8 cellular contexts compared by ENCODE assay signal in the genomic region with DNA sequence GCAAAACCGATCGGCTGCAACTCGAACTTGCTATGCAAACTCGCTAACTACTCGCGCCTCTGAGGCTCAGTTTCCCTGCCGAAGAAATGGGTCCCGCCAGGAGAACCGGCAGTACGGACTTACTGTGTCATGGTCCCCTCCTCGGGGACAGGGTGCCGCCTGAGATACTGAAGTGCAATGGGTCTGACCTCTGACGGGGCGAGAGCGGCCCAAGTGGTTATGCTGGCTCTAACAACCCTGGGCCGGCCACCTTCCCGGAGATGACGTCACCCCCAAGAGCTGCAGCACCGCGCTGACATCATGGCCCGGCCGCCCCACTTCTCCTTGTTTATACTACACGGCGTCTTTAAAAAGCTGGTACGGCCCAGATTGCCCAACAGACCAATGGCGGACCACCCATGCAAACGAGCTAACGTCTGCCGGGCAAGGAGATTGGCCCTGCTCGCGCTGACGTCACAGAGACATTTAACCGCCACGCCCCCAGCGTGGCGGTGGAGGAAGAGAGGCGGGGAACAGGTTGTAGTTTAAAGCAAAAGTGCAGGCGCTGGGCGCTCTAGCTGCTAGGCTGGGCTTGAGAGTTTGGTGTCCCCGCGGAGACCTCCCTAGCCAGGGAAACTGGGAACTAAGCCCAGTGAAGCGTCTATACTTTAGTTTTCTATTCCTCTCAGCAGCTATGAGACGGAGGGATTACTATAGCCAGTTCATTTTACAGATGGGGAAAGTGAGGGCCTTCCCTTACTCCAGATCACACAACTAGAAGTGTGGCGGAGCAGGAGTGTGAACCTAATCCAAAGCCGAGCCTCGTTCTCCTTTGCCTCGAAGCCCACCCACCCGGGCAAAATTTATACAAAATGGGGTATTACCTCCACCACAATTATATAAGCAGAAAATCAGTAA. TPM values are rescaled to one million over a fixed set of nuclear protein-coding genes. Genes with fewer than 3 reads are reported as not detected.
DNase-seq lines count a peak whose midpoint lies in the region; ATAC-seq and TF ChIP-seq lines count a peak whose summit lies in the region.

No MANE protein-coding gene starts in this region.

- no peaks in the 10 kb centered on the region for H3K27me3 Mint-ChIP-seq in natural killer cell treated with Interleukin-12 subunit alpha and Interleukin-12 subunit beta and Interleukin-15 and Interleukin-18, amount 100 ng/mL, for 72 hours

- H3K27ac Mint-ChIP-seq in natural killer cell treated with Interleukin-12 subunit alpha and Interleukin-12 subunit beta and Interleukin-15 and Interleukin-18, amount 100 ng/mL, for 72 hours, result peak overlapping the region; percentile 95 to 99

- DNase-seq in ELF-1 (ENCODE audit: low read depth, low spot score) (peak; percentile 100), HAP-1 (ENCODE audit: low spot score in 2 of 2) (peak; percentile 98 to 99), MG63 (peak; percentile 100), SHP77 (lab: John Stamatoyannopoulos, UW) (peak; percentile 97 to 98), activated gamma-delta T cell (lab: John Stamatoyannopoulos, UW) (peak; percentile 88), fibroblast of the aortic adventitia (ENCODE audit: low read depth) (peak; percentile 100)
- DNase-seq in natural killer cell treated with Interleukin-12 subunit alpha and Interleukin-12 subunit beta and Interleukin-15 and Interleukin-18, amount 100 ng/mL, for 72 hours (ENCODE audit: low spot score), result peak; percentile 98
- peak; percentile 95 for DNase-seq in stimulated activated naive CD8-positive, alpha-beta T cell treated with anti-CD3 and anti-CD28 coated beads, Interleukin-15, Interleukin-2, amounts not matched to agents 100 U/mL and 50 U/mL, for 24 hours

- peaks cover 67 to 73% of the 10 kb centered on the region in 2 donors for H3K4me1 Mint-ChIP-seq in natural killer cell treated with Interleukin-12 subunit alpha and Interleukin-12 subunit beta and Interleukin-15 and Interleukin-18, amount 100 ng/mL, for 72 hours (ENCODE audit: low read depth in 2 of 2)

- ATAC-seq in natural killer cell treated with Interleukin-12 subunit alpha and Interleukin-12 subunit beta and Interleukin-15 and Interleukin-18, amount 100 ng/mL, for 72 hours, result peak; percentile 85 to 90
- ATAC-seq in stimulated activated naive CD8-positive, alpha-beta T cell treated with anti-CD3 and anti-CD28 coated beads, Interleukin-15, Interleukin-2, amounts not matched to agents 100 U/mL and 50 U/mL, for 24 hours, result peak; percentile 78

- H3K9me3 ChIP-seq in HAP-1, result no peaks in the 10 kb centered on the region
- H3K9me3 ChIP-seq in MG63, result no peaks in the 10 kb centered on the region

- TF ChIP-seq CTCF in fibroblast of the aortic adventitia (IDR thresholded peaks at IDR 0.05; ENCODE audit: insufficient read depth, low read length), result no peak

- in situ Hi-C loops in HAP-1 (cut with MboI; ENCODE audit: low sequenced_read_pairs), result no loop called here

- H3K4me3 ChIP-seq in HAP-1, result peak overlapping the region; percentile 73
- peak overlapping the region; percentile 80 for H3K4me3 ChIP-seq in MG63
- H3K4me3 ChIP-seq in fibroblast of the aortic adventitia (ENCODE audit: low read depth, low read length), result peak overlapping the region; percentile 81

- no peaks in the 10 kb centered on the region for H3K9me3 Mint-ChIP-seq in natural killer cell treated with Interleukin-12 subunit alpha and Interleukin-12 subunit beta and Interleukin-15 and Interleukin-18, amount 100 ng/mL, for 72 hours

- no peaks in the 10 kb centered on the region for H3K27me3 ChIP-seq in HAP-1 (ENCODE audit: low read depth)
- H3K27me3 ChIP-seq in MG63, result no peaks in the 10 kb centered on the region

- H3K4me3 Mint-ChIP-seq in natural killer cell treated with Interleukin-12 subunit alpha and Interleukin-12 subunit beta and Interleukin-15 and Interleukin-18, amount 100 ng/mL, for 72 hours, result peak overlapping the region; percentile 93

- H3K36me3 Mint-ChIP-seq in natural killer cell treated with Interleukin-12 subunit alpha and Interleukin-12 subunit beta and Interleukin-15 and Interleukin-18, amount 100 ng/mL, for 72 hours, result no peaks in the 10 kb centered on the region

- H3K36me3 ChIP-seq in HAP-1 (replicated peaks) (peaks cover 7% of the 10 kb centered on the region), MG63 (peaks cover 33% of the 10 kb centered on the region)

- peaks cover 37% of the 10 kb centered on the region for H3K4me1 ChIP-seq in HAP-1

RNA-seq across cellular contexts. Expression of gene RNF44, which starts 0.7 kb away (rescaled TPM):
- 0.17 and 4.4 TPM in 2 replicates for total RNA-seq in MG63 (2014; rRNA removed; shearing (Covaris generic); ENCODE audit: low replicate concordance)
- total RNA-seq in fibroblast of the aortic adventitia (ENCODE audit: low replicate concordance), result 3.1 and 4.8 TPM in 2 replicates
- total RNA-seq in natural killer cell treated with Interleukin-12 subunit alpha and Interleukin-12 subunit beta and Interleukin-15 and Interleukin-18, amount 100 ng/mL, for 72 hours, result 10 to 100 TPM; 58.1 to 76.3 TPM

RNA-seq across cellular contexts. Expression of gene CDHR2, which starts 11.3 kb away (rescaled TPM):
- total RNA-seq in MG63 (2014; rRNA removed; shearing (Covaris generic); ENCODE audit: low replicate concordance), result not detected in 2 replicates
- not detected in 2 replicates for total RNA-seq in fibroblast of the aortic adventitia (ENCODE audit: low replicate concordance)
- total RNA-seq in natural killer cell treated with Interleukin-12 subunit alpha and Interleukin-12 subunit beta and Interleukin-15 and Interleukin-18, amount 100 ng/mL, for 72 hours, result under 1 TPM; 0.33 to 0.40 TPM

Comparison
In these comparisons a context has a peak if more than half of its experiments do, and no peak if none do; other contexts are left out.
1. Peak in every context shown above with its lines: DNase-seq, ATAC-seq and H3K4me3 ChIP-seq.
2. RNA of gene RNF44, which starts 0.7 kb away (total RNA-seq): 58.1 to 76.3 TPM in natural killer cell treated with Interleukin-12 subunit alpha and Interleukin-12 subunit beta and Interleukin-15 and Interleukin-18, amount 100 ng/mL, for 72 hours; 3.1 to 4.8 TPM in fibroblast of the aortic adventitia and 0.17 to 4.4 TPM in MG63; every median in the first group is over 10 times any median in the second.